In genomic region chr10:83871486-83872081, GRCh38 we compare ENCODE assay signal across 8 cellular contexts.
DNase-seq lines count a peak whose midpoint lies in the region; ATAC-seq, FAIRE-seq and TF ChIP-seq lines count a peak whose summit lies in the region.

No MANE protein-coding gene starts in this region.

- H3K4me3 Mint-ChIP-seq in activated CD4-positive, alpha-beta memory T cell treated with anti-CD3 and anti-CD28 coated beads for 36 hours, result no peak overlapping the region

- H3K4me1 Mint-ChIP-seq in activated CD4-positive, alpha-beta memory T cell treated with anti-CD3 and anti-CD28 coated beads for 36 hours (ENCODE audit: low read depth), result no peaks in the 10 kb centered on the region

- H3K14ac ChIP-seq in H1 (ENCODE audit: insufficient read length), result no peak overlapping the region

- no peak overlapping the region for H4K8ac ChIP-seq in H1 (ENCODE audit: extremely low read depth, insufficient read depth, low read length)

- no peaks in the 10 kb centered on the region for H3K36me3 ChIP-seq in H1 (ENCODE audit: control insufficient read depth in 2 of 4, insufficient read depth in 4 of 4, low read length in 3 of 4)

- H3K27me3 Mint-ChIP-seq in activated CD4-positive, alpha-beta memory T cell treated with anti-CD3 and anti-CD28 coated beads for 36 hours, result no peaks in the 10 kb centered on the region

- CTCF ChIA-PET in activated CD4-positive, alpha-beta memory T cell treated with anti-CD3 and anti-CD28 coated beads for 36 hours (lab: Charles Lee), result interaction anchor here (0.5 to 2.3 kb wide), 32 partner anchors 9 to 1060 kb away, joined by 3 to 16 read pairs (median 3); no protein-coding TSS in a partner anchor
- CTCF ChIA-PET in H1 (lab: Charles Lee; ENCODE audit: partially characterized antibody), result interaction anchor here (0.6 to 7.7 kb wide), 73 partner anchors 10 to 1013 kb away, joined by 3 to 85 read pairs (median 4); no protein-coding TSS in a partner anchor

- no peak overlapping the region for H3K18ac ChIP-seq in H1 (ENCODE audit: extremely low read depth, low read length)

- H2BK120ac ChIP-seq in H1 (replicated peaks; ENCODE audit: low read depth, low read length), result no peak overlapping the region

- peak; percentile 58 for FAIRE-seq in H1 (lab: Jason Lieb, UNC)

- no peak overlapping the region for H2BK5ac ChIP-seq in H1 (ENCODE audit: low read depth, low read length)

- intact Hi-C loops in activated CD4-positive, alpha-beta memory T cell treated with anti-CD3 and anti-CD28 coated beads for 36 hours (cut with micrococcal nuclease), result no loop called here

- H3K4ac ChIP-seq in H1 (replicated peaks; ENCODE audit: insufficient read length, low read depth, low read length), result no peak overlapping the region

- no peaks in the 10 kb centered on the region for H3K9me3 Mint-ChIP-seq in activated CD4-positive, alpha-beta memory T cell treated with anti-CD3 and anti-CD28 coated beads for 36 hours

- TF ChIP-seq RAD21 in H1 (IDR thresholded peaks at IDR 0.05 in 1 of 2, conservative IDR thresholded peaks at IDR 0.05 in 1 of 2; ENCODE audit: low read depth in 2 of 2, low read length in 2 of 2), result peak; percentile 100

- H3K79me1 ChIP-seq in H1 (ENCODE audit: low read depth, low read length), result no peaks in the 10 kb centered on the region

- H4K20me1 ChIP-seq in H1 (replicated peaks in 1 of 2; ENCODE audit: control insufficient read depth in 1 of 2, insufficient read depth in 2 of 2, low read length in 2 of 2), result no peaks in the 10 kb centered on the region

- H3K36me3 Mint-ChIP-seq in activated CD4-positive, alpha-beta memory T cell treated with anti-CD3 and anti-CD28 coated beads for 36 hours, result no peaks in the 10 kb centered on the region

- H3K4me2 ChIP-seq in H1 (ENCODE audit: insufficient read depth in 1 of 2, low read depth in 2 of 2, low read length in 2 of 2), result no peak overlapping the region

- no peak overlapping the region for H2AK5ac ChIP-seq in H1 (ENCODE audit: low read depth, low read length)

- H2AFZ ChIP-seq in H1 (ENCODE audit: low read length), result no peak overlapping the region

- no peaks in the 10 kb centered on the region for H3K23me2 ChIP-seq in H1 (ENCODE audit: low read depth, low read length)

- TF ChIP-seq EP300 in H1 (IDR thresholded peaks at IDR 0.05; ENCODE audit: borderline replicate concordance in 1 of 2, low read depth in 2 of 2, low read length in 2 of 2), result no peak

- H3K27ac Mint-ChIP-seq in activated CD4-positive, alpha-beta memory T cell treated with anti-CD3 and anti-CD28 coated beads for 36 hours, result no peak overlapping the region

- POLR2A ChIA-PET in activated CD4-positive, alpha-beta memory T cell treated with anti-CD3 and anti-CD28 coated beads for 36 hours (lab: Charles Lee), result no interaction called here
- POLR2A ChIA-PET in H1 (lab: Charles Lee; ENCODE audit: partially characterized antibody), result interaction anchor here (0.7 kb wide), 1 partner anchor 355 kb away, joined by 3 read pairs; no protein-coding TSS in a partner anchor

- no peak overlapping the region for H4K5ac ChIP-seq in H1 (ENCODE audit: insufficient read length, low read depth, low read length)

- no peak overlapping the region for H3K56ac ChIP-seq in H1 (replicated peaks; ENCODE audit: insufficient read length, low read depth, low read length)

- TF ChIP-seq CTCF in H1 (IDR thresholded peaks at IDR 0.05; ENCODE audit: control extremely low read depth in 1 of 3, insufficient read depth in 1 of 3, low read depth in 1 of 3, low read length in 3 of 3), result peak; percentile 94 to 99 (median 99)

- H2BK15ac ChIP-seq in H1 (ENCODE audit: low read length), result no peak overlapping the region

- ATAC-seq in GM19372 (IDR thresholded peaks at IDR 0.05; ENCODE audit: low read depth, unreplicated experiment), result peak; percentile 95
- ATAC-seq in HG03432 (IDR thresholded peaks at IDR 0.05; ENCODE audit: unreplicated experiment), result peak; percentile 97

- 25% methylated on average over 14 of the region's 14 CpGs; no CpG with 5 or more reads in 1 of the 2 experiments for WGBS in H1 (ENCODE audit: extremely low coverage in 1 of 2, insufficient coverage in 1 of 2, insufficient read length in 1 of 2, insufficient replicate concordance in 2 of 2, low coverage in 1 of 2, low lambda C conversion rate in 2 of 2, missing lambda C conversion rate in 1 of 2), 2 experiments

- H2BK20ac ChIP-seq in H1 (ENCODE audit: low read length), result no peak overlapping the region

- DNase-seq in COLO829 (ENCODE audit: low spot score) (peak; percentile 36), NCI-H748 (lab: John Stamatoyannopoulos, UW; ENCODE audit: unreplicated experiment) (peak; percentile 69), H1 (ENCODE audit: low read depth in 1 of 2, low spot score in 2 of 2) (peak; percentile 39 to 86), middle frontal gyrus (ENCODE audit: extremely low spot score, low spot score) (peak; percentile 70)
- peak; percentile 73 for DNase-seq in activated CD4-positive, alpha-beta memory T cell treated with anti-CD3 and anti-CD28 coated beads for 36 hours
- DNase-seq in stimulated activated CD8-positive, alpha-beta memory T cell treated with anti-CD3 and anti-CD28 coated beads, Interleukin-7, amount 100 ng/mL, for 4 hours (ENCODE audit: low read depth in 2 of 2), result peak; percentile 7 to 25

- no peaks in the 10 kb centered on the region; a peak in 2 of 7 replicates for H3K4me1 ChIP-seq in H1 (replicated peaks in 1 of 4; ENCODE audit: control insufficient read depth in 3 of 4, insufficient read depth in 4 of 4, low read length in 3 of 4)

- H2BK12ac ChIP-seq in H1 (ENCODE audit: low read depth, low read length), result no peak overlapping the region

- H3K4me3 ChIP-seq in H1 (ENCODE audit: extremely low read depth in 1 of 4, insufficient read depth in 2 of 4, low read depth in 3 of 4, low read length in 4 of 4), result no peak overlapping the region

- no peaks in the 10 kb centered on the region for H3K27me3 ChIP-seq in H1 (replicated peaks in 1 of 4; ENCODE audit: control insufficient read depth in 3 of 4, extremely low read depth in 1 of 4, insufficient read depth in 3 of 4, low read length in 3 of 4)

- no peak overlapping the region for H3K23ac ChIP-seq in H1 (ENCODE audit: insufficient read length)

- no peak overlapping the region for H3K27ac ChIP-seq in H1 (ENCODE audit: low read depth, low read length)

- no peak for TF ChIP-seq POLR2A in H1 (IDR thresholded peaks at IDR 0.05; ENCODE audit: control extremely low read depth in 1 of 2, low read depth in 2 of 2, low read length in 2 of 2)

- H3K9me3 ChIP-seq in H1 (ENCODE audit: insufficient read depth in 2 of 2, low read depth in 1 of 2, low read length in 1 of 2), result no peaks in the 10 kb centered on the region

- H3K9ac ChIP-seq in H1 (replicated peaks in 1 of 4; ENCODE audit: extremely low read depth in 1 of 4, low read depth in 3 of 4, low read length in 3 of 4), result no peak overlapping the region

- H3K79me2 ChIP-seq in H1 (ENCODE audit: control insufficient read depth in 1 of 2, insufficient read depth in 2 of 2, low read length in 2 of 2), result no peaks in the 10 kb centered on the region

- H4K91ac ChIP-seq in H1 (replicated peaks; ENCODE audit: insufficient read length, low read length), result no peak overlapping the region

TF ChIP-seq in H1, 55 proteins besides CTCF, POLR2A, EP300 and RAD21 (continues in another document):
- TF ChIP-seq RFX5 (IDR thresholded peaks at IDR 0.05; ENCODE audit: borderline replicate concordance, low read depth, low read length) (no peak), POLR2AphosphoS5 (IDR thresholded peaks at IDR 0.05; ENCODE audit: low read depth, low read length) (no peak), JUND (IDR thresholded peaks at IDR 0.05; ENCODE audit: low read length) (peak; percentile 41; the same call in 1 of the 2 replicates), JUN (IDR thresholded peaks at IDR 0.05; ENCODE audit: low read depth, low read length) (no peak), PHF8 (conservative IDR thresholded peaks at IDR 0.05; ENCODE audit: low read depth, low read length) (no peak), SIN3A (conservative IDR thresholded peaks at IDR 0.05 in 1 of 2, IDR thresholded peaks at IDR 0.05 in 1 of 2; ENCODE audit: low read depth in 1 of 2, low read length in 2 of 2) (0 out of 4 replicates have a peak, but pooled peaks of 1 of the 2 experiments have one; percentile 37), CHD2 (IDR thresholded peaks at IDR 0.05; ENCODE audit: low read length) (no peak), CREB1 (IDR thresholded peaks at IDR 0.05) (no peak), TEAD4 (IDR thresholded peaks at IDR 0.05; ENCODE audit: low read depth, low read length) (peak; percentile 33; the same call in 1 of the 2 replicates), KDM4A (IDR thresholded peaks at IDR 0.05; ENCODE audit: low read depth, low read length, severe bottlenecking) (no peak), RXRA (IDR thresholded peaks at IDR 0.05; ENCODE audit: insufficient read depth, low read depth, low read length) (no peak), USF2 (IDR thresholded peaks at IDR 0.05; ENCODE audit: low read length) (peak; percentile 15; the same call in 1 of the 2 replicates), RBBP5 (IDR thresholded peaks at IDR 0.05; ENCODE audit: borderline replicate concordance, low read depth, low read length) (no peak), TAF1 (IDR thresholded peaks at IDR 0.05; ENCODE audit: low read depth, low read length) (no peak), POU5F1 (IDR thresholded peaks at IDR 0.05; ENCODE audit: low read depth, low read length) (no peak), RNF2 (IDR thresholded peaks at IDR 0.05; ENCODE audit: borderline replicate concordance, low read depth, low read length, missing control alignments, poor library complexity, severe bottlenecking) (no peak), EGR1 (IDR thresholded peaks at IDR 0.05; ENCODE audit: borderline replicate concordance, low read depth, low read length) (no peak), SIX5 (IDR thresholded peaks at IDR 0.05; ENCODE audit: low read depth, low read length) (no peak), E2F6 (IDR thresholded peaks at IDR 0.05) (no peak), TCF12 (IDR thresholded peaks at IDR 0.05; ENCODE audit: low read depth, low read length) (no peak)

Comparison
In these comparisons a context has a peak if more than half of its experiments do, and no peak if none do; other contexts are left out.
1. DNase-seq: peak in every context shown above with its lines; median percentile 73 in activated CD4-positive, alpha-beta memory T cell treated with anti-CD3 and anti-CD28 coated beads for 36 hours; 70 in middle frontal gyrus; 69 in NCI-H748; 62 in H1; 36 in COLO829; 16 in stimulated activated CD8-positive, alpha-beta memory T cell treated with anti-CD3 and anti-CD28 coated beads, Interleukin-7, amount 100 ng/mL, for 4 hours.